Comparison of ENCODE assay signal across 19 cellular contexts in genomic region chr6:14348389-14348788, GRCh38.
"Had no signal": no experiment of that assay in that cellular context is flagged by ENCODE, and none has a peak within 500 bp of the region (broad histone marks: within the 10 kb centered on the region; RNA-seq: fewer than 3 reads in every experiment).

No MANE protein-coding gene starts in this region.

- H3K9me3 ChIP-seq: neutrophil had no signal

- ATAC-seq: activated naive CD8-positive, alpha-beta T cell treated with anti-CD3 and anti-CD28 coated beads, Interleukin-2, amount 50 U/mL, for 24 hours; left lung; natural killer cell had no signal

- FAIRE-seq: endothelial cell of umbilical vein, kidney, TTC549, urothelium cell line had no signal

- H3K4me3 ChIP-seq: esophagus squamous epithelium, left lung had no signal

- H3K27me3 ChIP-seq: esophagus squamous epithelium, left lung, neutrophil had no signal

- H3K4me1 ChIP-seq: left lung, parathyroid adenoma had no signal

- H3K9ac ChIP-seq: parathyroid adenoma had no signal

- H2AFZ ChIP-seq: parathyroid adenoma had no signal

- DNase-seq: activated CD4-positive, alpha-beta T cell treated with anti-CD3 and anti-CD28 coated beads, Interleukin-2, amount 10 ng/mL, durations not matched to agents 7 days and 5 days; activated CD8-positive, alpha-beta memory T cell treated with anti-CD3 and anti-CD28 coated beads, Interleukin-2, amount 50 U/mL, for 48 hours; activated naive CD4-positive, alpha-beta T cell; activated naive CD8-positive, alpha-beta T cell treated with anti-CD3 and anti-CD28 coated beads, Interleukin-2, amount 50 U/mL, for 24 hours; aorta; cerebellar nuclear complex; effector CD8-positive, alpha-beta T cell; esophagus squamous epithelium; hypothalamus; kidney; left lung; mammary epithelial cell; natural killer cell; stimulated activated CD4-positive, alpha-beta T cell treated with anti-CD3 and anti-CD28 coated beads, Interleukin-1b, Interleukin-23, amount 100 ng/mL, for 48 hours had no signal

- H3K27ac ChIP-seq: esophagus squamous epithelium, left lung, neutrophil, parathyroid adenoma had no signal

- H3K79me2 ChIP-seq: parathyroid adenoma had no signal

- H3K36me3 ChIP-seq: esophagus squamous epithelium, left lung, neutrophil had no signal
